ENCODE assay signal across 19 cellular contexts in genomic region chr11:99371257-99371656, GRCh38.
A peak's percentile ranks its signal among the peaks of the same experiment; 100 is the strongest.
DNase-seq lines count a peak whose midpoint lies in the region; ATAC-seq, FAIRE-seq and TF ChIP-seq lines count a peak whose summit lies in the region.
"Had no signal": no experiment of that assay in that cellular context is flagged by ENCODE, and none has a peak within 500 bp of the region (broad histone marks: within the 10 kb centered on the region; RNA-seq: fewer than 3 reads in every experiment).

No MANE protein-coding gene starts in this region.

- H4K20me1 ChIP-seq in fibroblast of lung (ENCODE audit: control insufficient read depth, extremely low read depth, insufficient read depth, low read length) = no peaks in the 10 kb centered on the region

- H3K9me3 ChIP-seq in fibroblast of lung (ENCODE audit: control insufficient read depth, insufficient read depth, low read depth, low read length) (no peaks in the 10 kb centered on the region), gastrocnemius medialis (no peaks in the 10 kb centered on the region)
- H3K9me3 ChIP-seq: Caco-2, SK-N-SH had no signal

- H3K27ac ChIP-seq in fibroblast of lung (ENCODE audit: insufficient read depth, low read length) (no peak overlapping the region), gastrocnemius medialis (peak overlapping the region in 3 of 4 donors; percentile 52 to 71 (median 56))

- no peak overlapping the region for H2AFZ ChIP-seq in fibroblast of lung (ENCODE audit: low read length)

- no peaks in the 10 kb centered on the region for H3K36me3 ChIP-seq in fibroblast of lung (ENCODE audit: control insufficient read depth, insufficient read depth, low read length)
- no peaks in the 10 kb centered on the region for H3K36me3 ChIP-seq in gastrocnemius medialis

- peaks cover 17% of the 10 kb centered on the region for H3K9me3 Mint-ChIP-seq in HFFc6

- H3K27me3 ChIP-seq in fibroblast of lung (ENCODE audit: control insufficient read depth, insufficient read depth, low read length) (no peaks in the 10 kb centered on the region), gastrocnemius medialis (no peaks in the 10 kb centered on the region)

- H3K79me2 ChIP-seq in fibroblast of lung (ENCODE audit: control insufficient read depth, insufficient read depth, low read length) = no peaks in the 10 kb centered on the region

- H3K4me3 ChIP-seq in fibroblast of lung (replicated peaks in 1 of 4; ENCODE audit: control extremely low read depth in 1 of 4, insufficient read depth in 1 of 4, low read depth in 3 of 4, low read length in 4 of 4) (no peak overlapping the region), gastrocnemius medialis (no peak overlapping the region)
- H3K4me3 ChIP-seq: K562 had no signal

- no peak overlapping the region for H3K4me2 ChIP-seq in fibroblast of lung (ENCODE audit: extremely low read depth, insufficient read depth, low read length)
- H3K4me2 ChIP-seq: SK-N-SH had no signal

- intact Hi-C loops in gastrocnemius medialis (cut with DNase I; ENCODE audit: low total_unique reads) = no loop called here

- ATAC-seq in gastrocnemius medialis = no peak
- ATAC-seq: K562 had no signal

- DNase-seq in NCI-H146 treated with DMSO at 0.1 percent for 48 hours (lab: John Stamatoyannopoulos, UW; ENCODE audit: unreplicated experiment) = peak; percentile 2
- no peak for DNase-seq in NCI-H146 (lab: John Stamatoyannopoulos, UW)
- DNase-seq in RCC 7860 (ENCODE audit: low spot score) = no peak
- peak; percentile 7 to 34 for DNase-seq in fibroblast of lung (ENCODE audit: low read depth in 2 of 2)
- DNase-seq in gastrocnemius medialis = no peak
- no peak for DNase-seq in NCI-H1417 (lab: John Stamatoyannopoulos, UW)
- DNase-seq in HFFc6 = no peak
- no peak for DNase-seq in hepatic stellate cell (ENCODE audit: low spot score)
- DNase-seq: 8988T; Caco-2; CD4-positive, alpha-beta T cell; GOT3; MV-4-11; NCI-H2029 treated with DMSO at 0.1 percent for 48 hours; NK-92 treated with Interleukin-12 subunit alpha and Interleukin-12 subunit beta, amount 100 ng/mL, for 24 hours; SK-N-SH had no signal

- H3K4me1 Mint-ChIP-seq in HFFc6 (ENCODE audit: low read depth) = no peaks in the 10 kb centered on the region

- H3K4me3 Mint-ChIP-seq in HFFc6 = no peak overlapping the region
- H3K4me3 Mint-ChIP-seq: CD4-positive, alpha-beta T cell had no signal

- peak; percentile 4 for FAIRE-seq in RCC 7860 (lab: Jason Lieb, UNC)
- FAIRE-seq: GM12891, GM19239, K562 had no signal

- TF ChIP-seq POLR2A in gastrocnemius medialis (IDR thresholded peaks at IDR 0.05) = no peak

- no peak overlapping the region for H3K9ac ChIP-seq in fibroblast of lung (ENCODE audit: insufficient read depth, low read length)
- H3K9ac ChIP-seq: SK-N-SH had no signal

- in situ Hi-C loops in gastrocnemius medialis (cut with MboI; ENCODE audit: low sequenced_read_pairs in 4 of 4) = no loop called here

- no peaks in the 10 kb centered on the region for H3K27me3 Mint-ChIP-seq in HFFc6 (ENCODE audit: insufficient read depth)
- H3K27me3 Mint-ChIP-seq: CD4-positive, alpha-beta T cell had no signal

- H3K36me3 Mint-ChIP-seq in HFFc6 (ENCODE audit: low read depth) = no peaks in the 10 kb centered on the region

- H3K4me1 ChIP-seq in fibroblast of lung (ENCODE audit: control insufficient read depth, extremely low read depth, insufficient read depth, low read length) (no peaks in the 10 kb centered on the region), gastrocnemius medialis (peaks cover 27 to 33% of the 10 kb centered on the region in 2 donors)
- H3K4me1 ChIP-seq: Caco-2 had no signal

- H3K27ac Mint-ChIP-seq in HFFc6 = no peak overlapping the region
- H3K27ac Mint-ChIP-seq: CD4-positive, alpha-beta T cell had no signal

- TF ChIP-seq CTCF in fibroblast of lung (conservative IDR thresholded peaks at IDR 0.05 in 1 of 2, IDR thresholded peaks at IDR 0.05 in 1 of 2; ENCODE audit: low read depth in 1 of 2, low read length in 2 of 2) (no peak), gastrocnemius medialis (IDR thresholded peaks at IDR 0.05 in 4 of 5, conservative IDR thresholded peaks at IDR 0.05 in 1 of 5) (no peak), HFFc6 (IDR thresholded peaks at IDR 0.05) (no peak)

Comparison
In these comparisons a context has a peak if more than half of its experiments do, and no peak if none do; other contexts are left out.
1. DNase-seq: peak in NCI-H146 treated with DMSO at 0.1 percent for 48 hours (single experiment) and fibroblast of lung (2 of 2); none in NCI-H146 (single experiment), RCC 7860 (single experiment), gastrocnemius medialis (0 of 2), NCI-H1417 (0 of 3), HFFc6 (single experiment) and hepatic stellate cell (single experiment).